Comparison of ENCODE assay signal across 8 cellular contexts in the genomic region with DNA sequence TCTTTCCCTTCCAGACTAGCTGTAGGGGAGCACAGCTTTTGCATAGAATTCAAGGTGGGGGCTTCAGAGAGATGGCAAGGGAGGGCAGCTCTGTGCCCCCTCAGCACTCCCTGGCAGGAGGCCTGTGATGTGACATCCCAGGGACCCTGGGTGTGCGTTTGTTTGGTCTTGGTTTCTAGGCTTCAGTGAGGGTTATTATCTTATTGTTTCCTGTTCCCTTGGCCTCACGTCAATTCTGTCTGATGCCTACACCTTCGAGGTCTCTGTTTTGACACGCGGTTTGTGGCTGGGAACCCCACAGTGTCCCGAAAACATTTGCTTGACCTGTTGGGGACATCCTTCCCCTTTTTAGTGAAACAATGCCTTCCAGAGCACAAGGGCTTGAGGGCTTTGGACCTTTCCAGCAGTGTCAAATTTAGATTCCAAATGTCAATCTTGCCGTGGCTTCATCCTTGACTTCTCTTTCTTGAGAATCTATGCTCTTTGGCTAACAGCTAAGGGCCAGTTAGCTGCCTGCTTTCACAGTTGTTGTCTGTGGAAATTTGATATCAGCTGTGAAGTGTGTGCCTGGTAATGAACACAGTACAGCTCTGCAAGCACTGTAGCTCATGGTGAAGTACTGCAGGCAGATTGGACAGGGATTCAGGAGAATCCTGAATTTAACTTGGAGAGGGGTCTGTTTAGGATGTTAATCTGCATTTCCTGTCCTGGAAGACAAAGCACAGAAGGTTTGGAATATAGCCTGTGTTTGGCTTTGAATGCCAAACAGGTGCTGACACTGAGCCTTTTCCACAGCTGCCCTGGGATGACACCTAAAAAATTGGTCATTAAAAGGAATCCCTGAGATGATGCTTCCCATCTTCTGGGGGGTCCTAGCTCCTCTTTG.
A peak's percentile ranks its signal among the peaks of the same experiment; 100 is the strongest.
DNase-seq lines count a peak whose midpoint lies in the region; ATAC-seq and TF ChIP-seq lines count a peak whose summit lies in the region.

No MANE protein-coding gene starts in this region.

- H3K9me3 ChIP-seq in neutrophil, result no peaks in the 10 kb centered on the region

- H3K27me3 ChIP-seq in neutrophil, result no peaks in the 10 kb centered on the region

- H3K4me1 ChIP-seq in neutrophil (ENCODE audit: control insufficient read depth in 1 of 2, insufficient read depth in 1 of 2, low read depth in 1 of 2, low read length in 1 of 2), result peaks cover 17 to 25% of the 10 kb centered on the region in 2 experiments

- ATAC-seq in HG02852 (IDR thresholded peaks at IDR 0.05; ENCODE audit: unreplicated experiment), result peak; percentile 72

- peak; percentile 11 for DNase-seq in NCI-H146 (lab: John Stamatoyannopoulos, UW)
- no peak for DNase-seq in NCI-H146 treated with DMSO at 0.1 percent for 48 hours (lab: John Stamatoyannopoulos, UW; ENCODE audit: unreplicated experiment)
- peak; percentile 25 for DNase-seq in SKM-1 (lab: John Stamatoyannopoulos, UW; ENCODE audit: unreplicated experiment)
- no peak for DNase-seq in NCI-H69 (lab: John Stamatoyannopoulos, UW)
- no peak for DNase-seq in D341Med (ENCODE audit: low spot score)
- no peak for DNase-seq in T1000 (lab: John Stamatoyannopoulos, UW)

- peak overlapping the region; percentile 83 for H3K27ac ChIP-seq in neutrophil

- H3K4me3 ChIP-seq in neutrophil (ENCODE audit: low read depth in 1 of 2, low read length in 1 of 2), result no peak overlapping the region

- peak; percentile 15 for TF ChIP-seq CTCF in neutrophil (IDR thresholded peaks at IDR 0.05)

- no peaks in the 10 kb centered on the region for H3K36me3 ChIP-seq in neutrophil

Comparison
In these comparisons a context has a peak if more than half of its experiments do, and no peak if none do; other contexts are left out.
1. DNase-seq: peak in NCI-H146 (single experiment) and SKM-1 (single experiment); none in NCI-H146 treated with DMSO at 0.1 percent for 48 hours (single experiment), NCI-H69 (single experiment), D341Med (single experiment) and T1000 (single experiment).